Comparison of ENCODE assay signal across 8 cellular contexts in genomic region chr19:20776083-20777076, GRCh38. TPM values are rescaled to one million over a fixed set of nuclear protein-coding genes. Genes with fewer than 3 reads are reported as not detected.
DNase-seq lines count a peak whose midpoint lies in the region; ATAC-seq and TF ChIP-seq lines count a peak whose summit lies in the region.

Gene ZNF66, plus strand, starts transcription at chr19:20776304. Its CDS starts 144 bp downstream, at chr19:20776448.

- peaks cover 49% of the 10 kb centered on the region for H3K36me3 Mint-ChIP-seq in nephron progenitor cell (ENCODE audit: low read depth)
- H3K36me3 Mint-ChIP-seq in stimulated activated naive CD8-positive, alpha-beta T cell treated with anti-CD3 and anti-CD28 coated beads, Interleukin-15, Interleukin-2, amounts not matched to agents 100 ng/mL and 50 ng/mL, for 24 hours (ENCODE audit: low read depth) = peaks cover 38% of the 10 kb centered on the region

- peaks cover 14% of the 10 kb centered on the region for H3K27me3 Mint-ChIP-seq in nephron progenitor cell (ENCODE audit: low read depth, poor library complexity)
- H3K27me3 Mint-ChIP-seq in stimulated activated naive CD8-positive, alpha-beta T cell treated with anti-CD3 and anti-CD28 coated beads, Interleukin-15, Interleukin-2, amounts not matched to agents 100 ng/mL and 50 ng/mL, for 24 hours = no peaks in the 10 kb centered on the region

- H3K27ac Mint-ChIP-seq in nephron progenitor cell = peak within 1 kb of the TSS; percentile 99
- peak within 1 kb of the TSS; percentile 91 for H3K27ac Mint-ChIP-seq in stimulated activated naive CD8-positive, alpha-beta T cell treated with anti-CD3 and anti-CD28 coated beads, Interleukin-15, Interleukin-2, amounts not matched to agents 100 ng/mL and 50 ng/mL, for 24 hours

- TF ChIP-seq CTCF in nephron progenitor cell (IDR thresholded peaks at IDR 0.05) = no peak

- DNase-seq in DMS 273 treated with DMSO at 0.1 percent for 48 hours (lab: John Stamatoyannopoulos, UW) (peak; percentile 94), HuH-7 (ENCODE audit: low spot score) (peak; percentile 72), RPMI7951 (ENCODE audit: low read depth) (peak; percentile 97), fibroblast of the conjunctiva (ENCODE audit: low read depth) (peak; percentile 95), nephron progenitor cell (peak; percentile 92)
- DNase-seq in activated T-helper 9 cell treated with anti-CD3 and anti-CD28 coated beads, Interleukin-2, amount 50 U/mL, for 16 hours (ENCODE audit: low read depth) = peak; percentile 87

- H3K4me3 Mint-ChIP-seq in nephron progenitor cell = peak within 1 kb of the TSS; percentile 100
- H3K4me3 Mint-ChIP-seq in stimulated activated naive CD8-positive, alpha-beta T cell treated with anti-CD3 and anti-CD28 coated beads, Interleukin-15, Interleukin-2, amounts not matched to agents 100 ng/mL and 50 ng/mL, for 24 hours = peak within 1 kb of the TSS; percentile 99

- peak; percentile 98 for ATAC-seq in GM21447 (IDR thresholded peaks at IDR 0.05; ENCODE audit: unreplicated experiment)

- peaks cover 12% of the 10 kb centered on the region for H3K4me1 Mint-ChIP-seq in nephron progenitor cell
- peaks cover 24% of the 10 kb centered on the region for H3K4me1 Mint-ChIP-seq in stimulated activated naive CD8-positive, alpha-beta T cell treated with anti-CD3 and anti-CD28 coated beads, Interleukin-15, Interleukin-2, amounts not matched to agents 100 ng/mL and 50 ng/mL, for 24 hours (ENCODE audit: low read depth)

- H3K9me3 Mint-ChIP-seq in nephron progenitor cell = peaks cover 50% of the 10 kb centered on the region
- H3K9me3 Mint-ChIP-seq in stimulated activated naive CD8-positive, alpha-beta T cell treated with anti-CD3 and anti-CD28 coated beads, Interleukin-15, Interleukin-2, amounts not matched to agents 100 ng/mL and 50 ng/mL, for 24 hours = peaks cover 10% of the 10 kb centered on the region

RNA-seq across cellular contexts. Expression of gene ZNF66, which starts in this region (rescaled TPM):
- 2.2 and 5.2 TPM in 2 replicates for total RNA-seq in RPMI7951 (2014; rRNA removed; shearing (Covaris generic))

Comparison
In these comparisons a context has a peak if more than half of its experiments do, and no peak if none do; other contexts are left out.
1. Peak in every context shown above with its lines: DNase-seq and ATAC-seq.